ENCODE assay signal across 8 cellular contexts in the genomic region with DNA sequence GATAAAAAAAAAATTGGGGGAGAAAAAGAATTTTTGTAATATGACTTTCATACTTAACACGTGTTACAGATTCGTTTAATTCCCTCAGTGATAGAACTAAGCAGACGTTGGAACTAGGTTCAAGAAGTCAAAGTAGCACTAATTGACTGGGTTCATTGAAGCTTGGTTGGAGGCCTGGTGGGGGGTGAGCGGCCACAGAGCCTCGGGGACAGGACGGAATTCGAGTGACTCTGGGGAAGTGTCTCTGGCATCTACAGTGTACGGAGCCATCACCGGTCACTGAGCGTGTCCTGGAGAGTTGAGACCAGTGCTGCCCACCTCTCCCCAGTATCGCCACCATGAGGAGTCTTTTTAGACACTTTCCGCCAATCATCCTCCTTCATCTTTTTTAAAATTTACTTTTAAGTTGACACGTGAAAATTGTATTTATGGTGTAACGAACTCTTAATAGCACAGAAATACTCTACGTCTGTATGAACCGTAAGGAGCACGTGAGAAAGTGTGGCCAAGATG. TPM values are rescaled to one million over a fixed set of nuclear protein-coding genes. Genes with fewer than 3 reads are reported as not detected.
DNase-seq lines count a peak whose midpoint lies in the region; FAIRE-seq and TF ChIP-seq lines count a peak whose summit lies in the region.

No MANE protein-coding gene starts in this region.

- no peak overlapping the region for H4K5ac ChIP-seq in H9 (ENCODE audit: insufficient read length, low read depth, low read length)

- H3K4me1 ChIP-seq in H9 (ENCODE audit: insufficient read depth, low read length), result no peaks in the 10 kb centered on the region; the same call in 1 of the 2 replicates
- H3K4me1 ChIP-seq in small intestine (ENCODE audit: control insufficient read depth in 2 of 2, insufficient read depth in 1 of 2, low read depth in 1 of 2, low read length in 1 of 2), result peaks cover 0 to 13% of the 10 kb centered on the region in 2 donors

- H3K79me1 ChIP-seq in H9 (ENCODE audit: insufficient read depth, low read depth, low read length, poor library complexity, severe bottlenecking), result peaks cover 2% of the 10 kb centered on the region

- no peak overlapping the region for H4K91ac ChIP-seq in H9 (ENCODE audit: insufficient read length, low read depth, low read length)

- no peaks in the 10 kb centered on the region; the same call in 1 of the 2 replicates for H3K27me3 Mint-ChIP-seq in H9 (ENCODE audit: low read depth)

- H3K36me3 Mint-ChIP-seq in H9 (ENCODE audit: insufficient read depth in 1 of 3, low read depth in 3 of 3), result peaks cover 5 to 13% (median 9%) of the 10 kb centered on the region in 3 experiments; a peak in 5 of 7 replicates

- H3K9me3 Mint-ChIP-seq in H9, result no peaks in the 10 kb centered on the region

- H3K23me2 ChIP-seq in H9 (ENCODE audit: insufficient read length, low read depth, low read length, poor library complexity, severe bottlenecking), result no peaks in the 10 kb centered on the region

- no peak overlapping the region for H3K23ac ChIP-seq in H9 (ENCODE audit: insufficient read length, low read depth, low read length)

- no peak for DNase-seq in H9
- DNase-seq in fibroblast of villous mesenchyme (ENCODE audit: low read depth), result no peak
- DNase-seq in small intestine, result peak; percentile 20
- no peak for DNase-seq in DMS153 (lab: John Stamatoyannopoulos, UW)
- no peak for DNase-seq in NOMO-1 treated with DMSO at 0.1 percent for 48 hours (lab: John Stamatoyannopoulos, UW; ENCODE audit: unreplicated experiment)
- DNase-seq in NCI-H2171 (lab: John Stamatoyannopoulos, UW), result no peak
- no peak for DNase-seq in activated effector memory CD4-positive, alpha-beta T cell treated with Interleukin-2 at 50 U/mL for 16 hours

- no peaks in the 10 kb centered on the region for H4K20me1 ChIP-seq in H9 (ENCODE audit: control insufficient read depth, insufficient read depth, insufficient read length)

- H3K4me3 ChIP-seq in fibroblast of villous mesenchyme (ENCODE audit: low read depth, low read length) (peak overlapping the region; percentile 73), small intestine (ENCODE audit: low read depth in 1 of 2, low read length in 2 of 2) (peak overlapping the region in 1 of 2 donors; percentile 92)

- peaks cover 27 to 28% of the 10 kb centered on the region in 2 experiments for H3K4me1 Mint-ChIP-seq in H9

- H2BK5ac ChIP-seq in H9 (ENCODE audit: insufficient read length, low read length), result no peak overlapping the region

- FAIRE-seq in small intestine (lab: Jason Lieb, UNC), result no peak

- H3K4me3 Mint-ChIP-seq in H9, result peak overlapping the region; percentile 75 to 85

- no peak overlapping the region for H3K14ac ChIP-seq in H9 (ENCODE audit: insufficient read depth, low read length)

- H3K27ac ChIP-seq in H9 (ENCODE audit: insufficient read length, low read depth, low read length) (no peak overlapping the region), VCaP (peak overlapping the region; percentile 87; the same call in 1 of the 2 replicates), small intestine (ENCODE audit: low read depth in 1 of 2, low read length in 1 of 2) (no peak overlapping the region)

- TF ChIP-seq CTCF in H9 (conservative IDR thresholded peaks at IDR 0.05), result no peak
- TF ChIP-seq CTCF in VCaP (conservative IDR thresholded peaks at IDR 0.05), result no peak
- no peak for TF ChIP-seq CTCF in fibroblast of villous mesenchyme (IDR thresholded peaks at IDR 0.05; ENCODE audit: insufficient read depth, low read depth, low read length)

- H2AFZ ChIP-seq in H9 (ENCODE audit: low read length), result no peak overlapping the region

- peak overlapping the region in 1 of 3 experiments; percentile 85; a peak in 2 of 7 replicates for H3K27ac Mint-ChIP-seq in H9

- WGBS in H9 (ENCODE audit: extremely low coverage, insufficient read length, low lambda C conversion rate), result no CpG with 5 or more reads among the region's 17 CpGs
- WGBS in small intestine, 3 donors, result 75 to 81% (median 75%) methylated on average over 17 of the region's 17 CpGs

- H3T11ph ChIP-seq in H9 (ENCODE audit: low read length), result no peak overlapping the region

- H2AK5ac ChIP-seq in H9 (ENCODE audit: insufficient read length, low read length), result no peak overlapping the region

- no peaks in the 10 kb centered on the region for H3K36me3 ChIP-seq in small intestine (ENCODE audit: control insufficient read depth in 2 of 2, insufficient read depth in 2 of 2, low read length in 2 of 2)

- H3K9me3 ChIP-seq in H9 (ENCODE audit: control insufficient read depth, low read depth, low read length) (no peaks in the 10 kb centered on the region), small intestine (ENCODE audit: control insufficient read depth, low read depth) (no peaks in the 10 kb centered on the region)

- no peak overlapping the region for H3K9ac ChIP-seq in H9 (ENCODE audit: extremely low read depth, insufficient read length, low read length)

- H4K8ac ChIP-seq in H9 (replicated peaks; ENCODE audit: insufficient read length, low read depth, low read length), result no peak overlapping the region

- peak overlapping the region; percentile 42 for H3K4me2 ChIP-seq in H9 (ENCODE audit: insufficient read depth, insufficient read length, low read length)

- H2BK20ac ChIP-seq in H9 (ENCODE audit: low read depth, low read length, poor library complexity, severe bottlenecking), result no peak overlapping the region

- no peak overlapping the region for H3K56ac ChIP-seq in H9 (ENCODE audit: insufficient read length, low read depth, low read length)

- no peaks in the 10 kb centered on the region; the same call in 1 of the 2 replicates for H3K79me2 ChIP-seq in H9 (ENCODE audit: insufficient read depth, low read length)

- H3K27me3 ChIP-seq in H9 (ENCODE audit: insufficient read depth, low read length), result no peaks in the 10 kb centered on the region
- no peaks in the 10 kb centered on the region for H3K27me3 ChIP-seq in small intestine (ENCODE audit: control insufficient read depth in 2 of 2, insufficient read depth in 2 of 2, low read length in 2 of 2)

- no peak overlapping the region for H2BK120ac ChIP-seq in H9 (ENCODE audit: low read depth, low read length, poor library complexity, severe bottlenecking)

- H3K18ac ChIP-seq in H9 (ENCODE audit: insufficient read length, low read depth, low read length), result no peak overlapping the region

- no peak overlapping the region for H2BK15ac ChIP-seq in H9 (ENCODE audit: low read depth, low read length)

- H3K4ac ChIP-seq in H9 (ENCODE audit: low read depth, low read length), result no peak overlapping the region

- no peak overlapping the region for H2BK12ac ChIP-seq in H9 (ENCODE audit: insufficient read length, low read depth, low read length)

RNA-seq across cellular contexts. Expression of gene ZFYVE21, which starts 1.3 kb away (rescaled TPM):
- total RNA-seq in H9 (2021) (49.7 and 50.5 TPM in 2 replicates), fibroblast of villous mesenchyme (35.1 and 53.5 TPM in 2 replicates)
- 10 to 100 TPM; 40.0 to 43.6 (median 40.5) TPM for polyA plus RNA-seq in small intestine

RNA-seq across cellular contexts. Expression of gene XRCC3, which starts 1.7 kb away (rescaled TPM):
- total RNA-seq in H9 (2021) (42.6 and 45.3 TPM in 2 replicates), fibroblast of villous mesenchyme (10.0 and 11.7 TPM in 2 replicates)
- 10 to 100 TPM in 1 of 3 donors, 1 to 10 TPM in 2; 2.7 to 10.8 (median 3.8) TPM for polyA plus RNA-seq in small intestine
